Comparison of ENCODE assay signal across 24 cellular contexts in genomic region chr18:12088731-12089375, GRCh38. TPM values are rescaled to one million over a fixed set of nuclear protein-coding genes. Genes with fewer than 3 reads are reported as not detected.
"Had no signal": no experiment of that assay in that cellular context is flagged by ENCODE, and none has a peak within 500 bp of the region (broad histone marks: within the 10 kb centered on the region; RNA-seq: fewer than 3 reads in every experiment).

No MANE protein-coding gene starts in this region.

- H3K4me1 Mint-ChIP-seq: activated CD4-positive, alpha-beta T cell treated with anti-CD3 and anti-CD28 coated beads, Interleukin-2, amount 10 ng/mL, durations not matched to agents 7 days and 5 days; activated naive CD8-positive, alpha-beta T cell treated with anti-CD3 and anti-CD28 coated beads, Interleukin-2, amount 10 ng/mL, durations not matched to agents 7 days and 5 days; brain; mesothelial cell of epicardium had no signal

- FAIRE-seq: frontal cortex had no signal

- H3K4me3 ChIP-seq: colonic mucosa, lung had no signal

- ATAC-seq: activated CD8-positive, alpha-beta T cell treated with anti-CD3 and anti-CD28 coated beads, Interleukin-2, amount 10 ng/mL, durations not matched to agents 7 days and 5 days had no signal

- DNase-seq: activated CD4-positive, alpha-beta T cell treated with anti-CD3 and anti-CD28 coated beads, Interleukin-2, amount 10 ng/mL, durations not matched to agents 7 days and 5 days; activated CD8-positive, alpha-beta T cell treated with anti-CD3 and anti-CD28 coated beads, Interleukin-2, amount 10 ng/mL, durations not matched to agents 7 days and 5 days; activated naive CD4-positive, alpha-beta T cell treated with Interleukin-2 at 50 U/mL for 16 hours; activated naive CD8-positive, alpha-beta T cell treated with anti-CD3 and anti-CD28 coated beads, Interleukin-2, amount 10 ng/mL, durations not matched to agents 7 days and 5 days; activated T-cell treated with anti-CD3 and anti-CD28 coated beads, Interleukin-2, amount 50 U/mL, for 24 hours; amygdala; central memory CD4-positive, alpha-beta T cell; colonic mucosa; head of caudate nucleus; stimulated activated CD4-positive, alpha-beta T cell treated with anti-CD3 and anti-CD28 coated beads, Interleukin-12 subunit alpha, Interleukin-12 subunit beta, amount 100 ng/mL, for 4 hours; stimulated activated CD4-positive, alpha-beta T cell treated with anti-CD3 and anti-CD28 coated beads, Interleukin-1b, Interleukin-23, amount 100 ng/mL, for 48 hours; stimulated activated CD8-positive, alpha-beta memory T cell treated with anti-CD3 and anti-CD28 coated beads, Interleukin-4, amount 100 ng/mL, for 48 hours had no signal

- H3K36me3 ChIP-seq: colonic mucosa had no signal

- H3K9me3 Mint-ChIP-seq: activated CD4-positive, alpha-beta T cell treated with anti-CD3 and anti-CD28 coated beads, Interleukin-2, amount 10 ng/mL, durations not matched to agents 7 days and 5 days; activated T-helper 2 cell treated with anti-CD3 and anti-CD28 coated beads, Interferon-gamma antibody, Interleukin-2, Interleukin-4, amounts not matched to agents 10 μg/mL and 5 μg/mL and 100 μg/mL, durations not matched to agents 14 hours and 24 hours and 36 hours; stimulated activated naive CD8-positive, alpha-beta T cell treated with anti-CD3 and anti-CD28 coated beads, Interleukin-15, Interleukin-2, amounts not matched to agents 100 ng/mL and 50 ng/mL, for 24 hours; T-helper 1 cell treated with Interleukin-12 subunit alpha and Interleukin-12 subunit beta and Interleukin-4 antibody, amounts not matched to agents 30 μg/mL and 1 μg/mL, for 36 hours; type B pancreatic cell had no signal

- H3K4me3 Mint-ChIP-seq: activated CD4-positive, alpha-beta T cell treated with anti-CD3 and anti-CD28 coated beads, Interleukin-2, amount 10 ng/mL, durations not matched to agents 7 days and 5 days; activated CD8-positive, alpha-beta T cell treated with anti-CD3 and anti-CD28 coated beads, Interleukin-2, amount 10 ng/mL, durations not matched to agents 7 days and 5 days; activated naive CD8-positive, alpha-beta T cell treated with anti-CD3 and anti-CD28 coated beads, Interleukin-2, amount 10 ng/mL, durations not matched to agents 7 days and 5 days; activated T-cell treated with anti-CD3 and anti-CD28 coated beads, Interleukin-2, amount 50 U/mL, for 24 hours; brain; mesothelial cell of epicardium; stimulated activated naive CD8-positive, alpha-beta T cell treated with anti-CD3 and anti-CD28 coated beads, Interleukin-15, Interleukin-2, amounts not matched to agents 100 ng/mL and 50 ng/mL, for 24 hours; T-helper 1 cell treated with Interleukin-12 subunit alpha and Interleukin-12 subunit beta and Interleukin-4 antibody, amounts not matched to agents 30 μg/mL and 1 μg/mL, for 36 hours; type B pancreatic cell had no signal

- H3K27ac ChIP-seq: colonic mucosa had no signal

- H3K27ac Mint-ChIP-seq: activated CD4-positive, alpha-beta T cell treated with anti-CD3 and anti-CD28 coated beads, Interleukin-2, amount 10 ng/mL, durations not matched to agents 7 days and 5 days; activated CD8-positive, alpha-beta T cell treated with anti-CD3 and anti-CD28 coated beads, Interleukin-2, amount 10 ng/mL, durations not matched to agents 7 days and 5 days; activated naive CD8-positive, alpha-beta T cell treated with anti-CD3 and anti-CD28 coated beads, Interleukin-2, amount 10 ng/mL, durations not matched to agents 7 days and 5 days; activated T-cell treated with anti-CD3 and anti-CD28 coated beads, Interleukin-2, amount 50 U/mL, for 24 hours; activated T-helper 2 cell treated with anti-CD3 and anti-CD28 coated beads, Interferon-gamma antibody, Interleukin-2, Interleukin-4, amounts not matched to agents 10 μg/mL and 5 μg/mL and 100 μg/mL, durations not matched to agents 14 hours and 24 hours and 36 hours; brain; mesothelial cell of epicardium; stimulated activated naive CD8-positive, alpha-beta T cell treated with anti-CD3 and anti-CD28 coated beads, Interleukin-15, Interleukin-2, amounts not matched to agents 100 ng/mL and 50 ng/mL, for 24 hours; T-helper 1 cell treated with Interleukin-12 subunit alpha and Interleukin-12 subunit beta and Interleukin-4 antibody, amounts not matched to agents 30 μg/mL and 1 μg/mL, for 36 hours; type B pancreatic cell had no signal

- H3K4me1 ChIP-seq: colonic mucosa had no signal

- H3K27me3 Mint-ChIP-seq: activated naive CD8-positive, alpha-beta T cell treated with anti-CD3 and anti-CD28 coated beads, Interleukin-2, amount 10 ng/mL, durations not matched to agents 7 days and 5 days; stimulated activated naive CD8-positive, alpha-beta T cell treated with anti-CD3 and anti-CD28 coated beads, Interleukin-15, Interleukin-2, amounts not matched to agents 100 ng/mL and 50 ng/mL, for 24 hours had no signal

- H3K9me3 ChIP-seq: colonic mucosa had no signal

- H3K27me3 ChIP-seq: colonic mucosa had no signal

- H3K36me3 Mint-ChIP-seq: activated naive CD8-positive, alpha-beta T cell treated with anti-CD3 and anti-CD28 coated beads, Interleukin-2, amount 10 ng/mL, durations not matched to agents 7 days and 5 days; brain; mesothelial cell of epicardium; type B pancreatic cell had no signal

RNA-seq across cellular contexts. Expression of gene ANKRD62, which starts 4.8 kb away (rescaled TPM):
- total RNA-seq: activated CD4-positive, alpha-beta T cell treated with anti-CD3 and anti-CD28 coated beads, Interleukin-2, amount 10 ng/mL, durations not matched to agents 7 days and 5 days; activated CD8-positive, alpha-beta T cell treated with anti-CD3 and anti-CD28 coated beads, Interleukin-2, amount 10 ng/mL, durations not matched to agents 7 days and 5 days; activated naive CD8-positive, alpha-beta T cell treated with anti-CD3 and anti-CD28 coated beads, Interleukin-2, amount 10 ng/mL, durations not matched to agents 7 days and 5 days; activated T-helper 2 cell treated with anti-CD3 and anti-CD28 coated beads, Interferon-gamma antibody, Interleukin-2, Interleukin-4, amounts not matched to agents 10 μg/mL and 5 μg/mL and 100 μg/mL, durations not matched to agents 14 hours and 24 hours and 36 hours; epithelial cell of proximal tubule; frontal cortex; mesothelial cell of epicardium; osteocyte; temporal lobe had no signal
- polyA plus RNA-seq: neural cell had no signal
